Comparison of ENCODE assay signal across 8 cellular contexts in genomic region chr7:65770473-65771163, GRCh38.
DNase-seq lines count a peak whose midpoint lies in the region; ATAC-seq lines count a peak whose summit lies in the region.
"Not testable (repeated sequence)": the region's sequence is repeated elsewhere in the genome, so short reads cannot be mapped to it uniquely, and the experiment has no call there.

No MANE protein-coding gene starts in this region.

- H3K36me3 Mint-ChIP-seq in IgD-negative memory B cell, result not testable (repeated sequence)

- peak overlapping the region; percentile 91 to 93 for H3K4me3 ChIP-seq in mucosa of rectum (ENCODE audit: low read length in 2 of 2)

- H3K27ac Mint-ChIP-seq in IgD-negative memory B cell, result peak overlapping the region; percentile 95 to 96 (median 96)

- H3K36me3 ChIP-seq in mucosa of rectum (ENCODE audit: control insufficient read depth in 2 of 2, insufficient read depth in 2 of 2, low read length in 2 of 2), result not testable (repeated sequence)

- peak overlapping the region; percentile 74 to 84 for H3K9ac ChIP-seq in mucosa of rectum (ENCODE audit: low read depth in 1 of 2, low read length in 2 of 2)

- H3K4me1 Mint-ChIP-seq in IgD-negative memory B cell, result peaks cover 0 to 12% (median 4%) of the 10 kb centered on the region in 3 donors

- H3K27ac ChIP-seq in epithelial cell of prostate, result peak overlapping the region; percentile 36
- H3K27ac ChIP-seq in mucosa of rectum (ENCODE audit: low read depth in 2 of 2, low read length in 2 of 2), result peak overlapping the region; percentile 69 to 86

- H3K27me3 Mint-ChIP-seq in IgD-negative memory B cell, result not testable (repeated sequence)

- not testable (repeated sequence) for H3K4me1 ChIP-seq in mucosa of rectum (ENCODE audit: control insufficient read depth in 2 of 2, insufficient read depth in 2 of 2, low read length in 2 of 2)

- not testable (repeated sequence) for H3K27me3 ChIP-seq in mucosa of rectum (ENCODE audit: control insufficient read depth in 2 of 2, insufficient read depth in 2 of 2, low read length in 2 of 2)

- ATAC-seq in GM21576 (IDR thresholded peaks at IDR 0.05; ENCODE audit: unreplicated experiment), result peak; percentile 98

- not testable (repeated sequence) for H3K9me3 ChIP-seq in mucosa of rectum (ENCODE audit: control insufficient read depth in 2 of 2, low read length in 2 of 2)

- H3K4me3 Mint-ChIP-seq in IgD-negative memory B cell, result peak overlapping the region; percentile 90 to 97 (median 94)

- not testable (repeated sequence) for H3K9me3 Mint-ChIP-seq in IgD-negative memory B cell

- DNase-seq in DMS53 treated with DMSO at 0.1 percent for 48 hours (lab: John Stamatoyannopoulos, UW; ENCODE audit: unreplicated experiment) (peak; percentile 68), OCI-M1 (lab: John Stamatoyannopoulos, UW) (peak; percentile 99), activated T-cell treated with anti-CD3 and anti-CD28 coated beads for 48 hours (ENCODE audit: low read depth) (peak; percentile 94), epithelial cell of prostate (ENCODE audit: low read depth, low spot score) (peak; percentile 39)
- peak; percentile 91 for DNase-seq in stimulated activated CD8-positive, alpha-beta memory T cell treated with anti-CD3 and anti-CD28 coated beads, Interleukin-4, amount 100 ng/mL, for 4 hours (ENCODE audit: low read depth in 2 of 2, low spot score in 1 of 2)

Comparison
In these comparisons a context has a peak if more than half of its experiments do, and no peak if none do; other contexts are left out.
1. Peak in every context shown above with its lines: DNase-seq, ATAC-seq, H3K4me3 ChIP-seq and H3K27ac ChIP-seq.
2. DNase-seq: peak in every context shown above with its lines; median percentile 99 in OCI-M1; 94 in activated T-cell treated with anti-CD3 and anti-CD28 coated beads for 48 hours; 91 in stimulated activated CD8-positive, alpha-beta memory T cell treated with anti-CD3 and anti-CD28 coated beads, Interleukin-4, amount 100 ng/mL, for 4 hours; 68 in DMS53 treated with DMSO at 0.1 percent for 48 hours; 39 in epithelial cell of prostate.